ENCODE assay signal across 8 cellular contexts in the genomic region with DNA sequence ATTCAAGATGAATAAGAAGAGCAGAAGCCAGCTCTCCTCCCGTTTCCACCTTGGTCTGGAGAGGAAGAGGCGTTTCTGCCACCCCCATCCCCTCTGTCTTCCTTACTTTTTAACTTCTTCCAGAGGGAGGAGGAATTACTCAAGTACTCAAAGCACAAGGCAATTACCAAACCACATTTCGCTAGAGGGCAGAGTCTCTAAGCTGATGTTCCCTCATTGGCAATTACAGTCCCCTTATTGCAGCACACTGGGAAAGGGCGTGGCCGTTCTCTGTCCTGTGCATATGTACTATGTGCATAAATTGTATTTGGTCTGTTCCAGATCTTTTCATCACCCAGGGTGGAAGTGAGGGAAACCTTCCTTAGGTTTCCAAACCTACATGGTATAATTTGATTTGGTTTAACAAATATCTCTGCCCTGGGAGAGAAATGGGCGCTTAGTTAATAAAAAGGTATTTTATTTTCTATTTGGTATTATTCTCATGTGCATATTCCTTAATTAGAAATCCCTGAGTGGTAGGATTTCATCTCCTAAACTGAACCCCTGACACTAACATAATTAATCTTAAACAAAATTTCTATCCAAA. TPM values are rescaled to one million over a fixed set of nuclear protein-coding genes. Genes with fewer than 3 reads are reported as not detected.
DNase-seq lines count a peak whose midpoint lies in the region; ATAC-seq and TF ChIP-seq lines count a peak whose summit lies in the region.

No MANE protein-coding gene starts in this region.

- POLR2A ChIA-PET in HCT116 (lab: Charles Lee) (interaction anchor here (1.0 to 1.3 kb wide), 2 partner anchors 16 to 21 kb away, joined by 4 read pairs; no protein-coding TSS in a partner anchor), PC-9 (lab: Charles Lee; ENCODE audit: unreplicated experiment) (no interaction called here)

- no peak overlapping the region for H4K8ac ChIP-seq in neuronal stem cell (ENCODE audit: low read depth, low read length)

- H3K4me2 ChIP-seq in HCT116 (ENCODE audit: low read length) (peak overlapping the region; percentile 24), PC-9 (no peak overlapping the region), neuronal stem cell (ENCODE audit: insufficient read depth, low read length, poor library complexity, severe bottlenecking) (no peak overlapping the region)

- WGBS in neuronal stem cell (ENCODE audit: extremely low coverage in 2 of 2, insufficient read length in 2 of 2, insufficient replicate concordance in 1 of 2), 2 donors, result no CpG with 5 or more reads among the region's 6 CpGs

- TF ChIP-seq POLR2A in HCT116 (IDR thresholded peaks at IDR 0.05; ENCODE audit: borderline replicate concordance, extremely low read depth, insufficient read depth, insufficient read length), result no peak

- no peaks in the 10 kb centered on the region for H4K20me1 ChIP-seq in HCT116 (ENCODE audit: insufficient read depth)
- no peaks in the 10 kb centered on the region for H4K20me1 ChIP-seq in PC-9 (ENCODE audit: insufficient read depth)

- H3K79me2 ChIP-seq in ACC112 (ENCODE audit: control insufficient read depth, insufficient read depth, low read length, unreplicated experiment) (no peaks in the 10 kb centered on the region), HCT116 (ENCODE audit: insufficient read depth, low read length) (no peaks in the 10 kb centered on the region), PC-9 (ENCODE audit: low read depth) (no peaks in the 10 kb centered on the region)

- H4K91ac ChIP-seq in neuronal stem cell (ENCODE audit: low read depth, low read length, poor library complexity), result no peak overlapping the region

- H3K36me3 ChIP-seq in ACC112 (ENCODE audit: insufficient read depth, low read length) (no peaks in the 10 kb centered on the region), HCT116 (ENCODE audit: control insufficient read depth in 1 of 2, insufficient read depth in 2 of 2, low read length in 2 of 2) (no peaks in the 10 kb centered on the region), PC-9 (ENCODE audit: low read depth) (no peaks in the 10 kb centered on the region), neuronal stem cell (replicated peaks in 1 of 2; ENCODE audit: control insufficient read depth in 2 of 2, insufficient read depth in 2 of 2, low read length in 2 of 2) (no peaks in the 10 kb centered on the region)

- H3K18ac ChIP-seq in neuronal stem cell (ENCODE audit: low read length), result no peak overlapping the region

- no peak overlapping the region for H3K9ac ChIP-seq in HCT116 (ENCODE audit: low read length)
- no peak overlapping the region for H3K9ac ChIP-seq in neuronal stem cell (ENCODE audit: low read depth, low read length, poor library complexity)

- H2AK5ac ChIP-seq in neuronal stem cell (ENCODE audit: low read depth, low read length), result no peak overlapping the region

- no peak overlapping the region for H3K23ac ChIP-seq in neuronal stem cell (ENCODE audit: low read depth, low read length, poor library complexity)

- H3K27ac ChIP-seq in ACC112 (ENCODE audit: low read depth, low read length), result no peak overlapping the region; the same call in 1 of the 2 replicates
- no peak overlapping the region for H3K27ac ChIP-seq in HCT116 (ENCODE audit: low read depth, low read length)
- no peak overlapping the region for H3K27ac ChIP-seq in PC-9
- no peak overlapping the region for H3K27ac ChIP-seq in neuronal stem cell (replicated peaks; ENCODE audit: low read length)

- H2AFZ ChIP-seq in ACC112 (ENCODE audit: low read length, unreplicated experiment) (peak overlapping the region; percentile 63), HCT116 (ENCODE audit: low read depth, low read length, poor library complexity, severe bottlenecking) (peak overlapping the region; percentile 19), PC-9 (no peak overlapping the region), neuronal stem cell (ENCODE audit: low read length) (no peak overlapping the region)

- CTCF ChIA-PET in HCT116 (lab: Charles Lee) (interaction anchor here (0.8 to 1.8 kb wide), 6 partner anchors 8 to 68 kb away, joined by 3 to 9 read pairs (median 5); a partner anchor contains a TSS), PC-9 (lab: Charles Lee) (no interaction called here)

- no peaks in the 10 kb centered on the region for H3F3A ChIP-seq in PC-9 (ENCODE audit: insufficient read depth, low read depth)

- intact Hi-C loops in HCT116 (cut with micrococcal nuclease) (loop anchor here (2.0 kb wide), 1 partner anchor 21 kb away; a partner anchor contains a TSS), PC-9 (cut with micrococcal nuclease; ENCODE audit: unreplicated experiment) (no loop called here)

- ATAC-seq in HCT116, result peak; percentile 99
- peak; percentile 87 for ATAC-seq in esophagus mucosa
- no peak for ATAC-seq in HG02610 (IDR thresholded peaks at IDR 0.05; ENCODE audit: unreplicated experiment)
- no peak for ATAC-seq in HG03439 (IDR thresholded peaks at IDR 0.05; ENCODE audit: unreplicated experiment)

- H3K4me3 ChIP-seq in ACC112 (ENCODE audit: low read depth, low read length) (0 out of 2 replicates have a peak overlapping the region, but pooled peaks have one; percentile 28), HCT116 (replicated peaks in 1 of 2; ENCODE audit: low read depth in 1 of 2, low read length in 2 of 2) (no peak overlapping the region), PC-9 (no peak overlapping the region), neuronal stem cell (ENCODE audit: low read length in 2 of 2) (no peak overlapping the region)

- H3K27me3 ChIP-seq in ACC112 (ENCODE audit: insufficient read depth, low read length) (no peaks in the 10 kb centered on the region), HCT116 (ENCODE audit: insufficient read depth, low read length) (no peaks in the 10 kb centered on the region), PC-9 (ENCODE audit: insufficient read depth, low read depth) (0 out of 2 replicates have a peak, but pooled peaks cover under 1% of the 10 kb centered on the region), neuronal stem cell (ENCODE audit: control insufficient read depth in 3 of 3, insufficient read depth in 3 of 3, low read depth in 1 of 3, low read length in 3 of 3) (no peaks in the 10 kb centered on the region)

- H3K9me3 ChIP-seq in HCT116 (ENCODE audit: control insufficient read depth in 1 of 2, insufficient read depth in 1 of 2, low read depth in 1 of 2, low read length in 2 of 2) (no peaks in the 10 kb centered on the region), PC-9 (ENCODE audit: insufficient read depth, low read depth) (no peaks in the 10 kb centered on the region), neuronal stem cell (replicated peaks in 1 of 2; ENCODE audit: control insufficient read depth in 2 of 2, insufficient read depth in 1 of 2, low read depth in 1 of 2, low read length in 2 of 2) (no peaks in the 10 kb centered on the region)

- no peaks in the 10 kb centered on the region for H3K79me1 ChIP-seq in neuronal stem cell (ENCODE audit: low read depth, low read length)

- no peak overlapping the region for H2BK120ac ChIP-seq in neuronal stem cell (ENCODE audit: low read depth, low read length)

- RAD21 ChIA-PET in HCT116 (lab: Charles Lee; ENCODE audit: low non-redundant PET in 1 of 2, low total read pairs in 2 of 2, uncharacterized antibody in 2 of 2, unreplicated experiment in 2 of 2), result no interaction called here

- DNase-seq in HCT116 (ENCODE audit: low read depth, low spot score), result peak; percentile 83
- peak in 1 of 2 experiments; percentile 55 for DNase-seq in PC-9
- DNase-seq in neuronal stem cell (ENCODE audit: low spot score), result peak; percentile 14
- no peak for DNase-seq in activated naive CD4-positive, alpha-beta T cell treated with Interleukin-2 at 50 U/mL for 16 hours

- H3K14ac ChIP-seq in neuronal stem cell (ENCODE audit: low read length), result no peak overlapping the region

- peak; percentile 67 for TF ChIP-seq RAD21 in HCT116 (IDR thresholded peaks at IDR 0.05; ENCODE audit: low read depth)

- H3K4me1 ChIP-seq in ACC112 (ENCODE audit: control insufficient read depth, insufficient read depth, low read length, unreplicated experiment) (peaks cover 27% of the 10 kb centered on the region), HCT116 (ENCODE audit: control insufficient read depth in 1 of 2, insufficient read depth in 2 of 2, low read length in 2 of 2) (peaks cover 16 to 27% of the 10 kb centered on the region in 2 experiments; a peak in 3 of 4 replicates), PC-9 (replicated peaks; ENCODE audit: insufficient read depth) (peaks cover 8% of the 10 kb centered on the region), neuronal stem cell (ENCODE audit: control insufficient read depth in 2 of 2, insufficient read depth in 1 of 2, low read depth in 1 of 2, low read length in 2 of 2) (peaks cover 0 to 6% of the 10 kb centered on the region in 2 donors)

- H2BK5ac ChIP-seq in neuronal stem cell (ENCODE audit: low read length), result no peak overlapping the region

- no peaks in the 10 kb centered on the region for H3K9me2 ChIP-seq in HCT116 (ENCODE audit: insufficient read depth)
- peaks cover 8% of the 10 kb centered on the region; the same call in 1 of the 2 replicates for H3K9me2 ChIP-seq in PC-9 (ENCODE audit: insufficient read depth)

- no peak overlapping the region for H3K4ac ChIP-seq in neuronal stem cell (ENCODE audit: low read length)

- H2BK12ac ChIP-seq in neuronal stem cell (ENCODE audit: low read length), result no peak overlapping the region

- BruUV-seq in HCT116 (replicated peaks; lab: Mats Ljungman, UMichigan) (no TSS peak), PC-9 (replicated peaks; lab: Mats Ljungman, UMichigan) (no TSS peak)

- TF ChIP-seq CTCF in HCT116 (IDR thresholded peaks at IDR 0.05 in 2 of 3, conservative IDR thresholded peaks at IDR 0.05 in 1 of 3; ENCODE audit: borderline replicate concordance in 1 of 3, insufficient read depth in 1 of 3, low read depth in 2 of 3, low read length in 2 of 3) (peak; percentile 63 to 83 (median 64); a peak in 5 of 6 replicates), PC-9 (conservative IDR thresholded peaks at IDR 0.05) (0 out of 2 replicates have a peak, but pooled peaks have one; percentile 16)

- H2BK15ac ChIP-seq in neuronal stem cell (ENCODE audit: low read length), result no peak overlapping the region

TF ChIP-seq in HCT116, 20 proteins besides CTCF, POLR2A, EP300 and RAD21:
- TF ChIP-seq, protein P1, sequence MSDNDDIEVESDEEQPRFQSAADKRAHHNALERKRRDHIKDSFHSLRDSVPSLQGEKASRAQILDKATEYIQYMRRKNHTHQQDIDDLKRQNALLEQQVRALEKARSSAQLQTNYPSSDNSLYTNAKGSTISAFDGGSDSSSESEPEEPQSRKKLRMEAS (IDR thresholded peaks at IDR 0.05), result peak; percentile 60; the same call in 1 of the 2 replicates
- no peak for TF ChIP-seq SRF (IDR thresholded peaks at IDR 0.05; ENCODE audit: low read depth)
- peak; percentile 81 for TF ChIP-seq CEBPB (IDR thresholded peaks at IDR 0.05; ENCODE audit: low read depth)

RNA-seq across cellular contexts. Expression of a gene that starts 29.8 kb away (rescaled TPM):
- total RNA-seq in HCT116 (2021; ENCODE audit: unreplicated experiment) (1.2 TPM), PC-9 (2021) (not detected in 2 replicates), esophagus mucosa (0.08 TPM)
- 0.04 TPM in 1 of 2 replicates, not detected in the other for polyA plus RNA-seq in HCT116 (2012)
- not detected for polyA plus RNA-seq in neuronal stem cell (2013, experiment 1 of 2)
- not detected for polyA plus RNA-seq in neuronal stem cell (2013, experiment 2 of 2)

Comparison
In these comparisons a context has a peak if more than half of its experiments do, and no peak if none do; other contexts are left out.
1. H2AFZ ChIP-seq: peak in ACC112 (single experiment) and HCT116 (single experiment); none in PC-9 (single experiment) and neuronal stem cell (single experiment).
2. ATAC-seq: peak in HCT116 (single experiment) and esophagus mucosa (single experiment); none in HG02610 (single experiment) and HG03439 (single experiment).